Comparison of ENCODE assay signal across 2 cellular contexts in the genomic region with DNA sequence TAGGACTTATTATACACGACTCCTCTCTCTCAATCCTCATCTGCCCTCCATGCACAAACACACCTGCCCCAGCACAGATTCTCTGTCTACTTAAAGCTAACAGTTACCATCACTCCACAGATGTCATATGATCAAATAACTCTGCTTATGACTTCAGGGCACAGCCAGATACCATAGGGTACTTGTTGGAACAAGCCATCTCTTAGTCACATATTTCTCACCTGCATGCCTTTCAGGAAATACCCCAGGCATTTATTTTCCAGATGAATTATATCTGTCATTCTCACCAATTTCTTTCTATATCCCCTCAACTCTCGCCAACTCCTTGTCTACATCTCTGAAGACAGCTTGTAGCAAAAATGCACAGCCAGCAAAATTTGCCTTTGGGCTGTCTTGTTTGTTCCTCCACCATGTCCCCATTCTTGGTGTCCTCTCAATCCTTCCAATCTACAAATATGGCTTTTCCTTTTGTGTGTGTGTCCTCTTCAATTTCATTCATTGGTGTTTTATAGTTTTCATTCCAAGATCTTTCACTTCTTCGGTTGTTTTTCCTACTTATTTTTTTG.
A peak's percentile ranks its signal among the peaks of the same experiment; 100 is the strongest.
TF ChIP-seq lines count a peak whose summit lies in the region.

No MANE protein-coding gene starts in this region.

TF ChIP-seq in IMR-90, 13 proteins besides CTCF, POLR2A, EP300 and RAD21 (continued from another document):
- TF ChIP-seq MAFK (IDR thresholded peaks at IDR 0.05; ENCODE audit: low read depth, low read length) (peak; percentile 73), CHD1 (IDR thresholded peaks at IDR 0.05; ENCODE audit: low read depth, low read length) (no peak)

TF ChIP-seq in WTC11, 78 proteins besides CTCF, POLR2A, EP300 and RAD21 (continued from another document):
- no peak for TF ChIP-seq MXD4 (CRISPR knock-in tag; IDR thresholded peaks at IDR 0.05; ENCODE audit: borderline replicate concordance)
- TF ChIP-seq, protein P1, sequence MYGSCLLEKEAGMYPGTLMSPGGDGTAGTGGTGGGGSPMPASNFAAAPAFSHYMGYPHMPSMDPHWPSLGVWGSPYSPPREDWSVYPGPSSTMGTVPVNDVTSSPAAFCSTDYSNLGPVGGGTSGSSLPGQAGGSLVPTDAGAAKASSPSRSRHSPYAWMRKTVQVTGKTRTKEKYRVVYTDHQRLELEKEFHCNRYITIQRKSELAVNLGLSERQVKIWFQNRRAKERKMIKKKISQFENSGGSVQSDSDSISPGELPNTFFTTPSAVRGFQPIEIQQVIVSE (CRISPR knock-in tag; IDR thresholded peaks at IDR 0.05; ENCODE audit: borderline replicate concordance) = no peak
TF ChIP-seq in WTC11: peak in this region for 0.
